In the genomic region with DNA sequence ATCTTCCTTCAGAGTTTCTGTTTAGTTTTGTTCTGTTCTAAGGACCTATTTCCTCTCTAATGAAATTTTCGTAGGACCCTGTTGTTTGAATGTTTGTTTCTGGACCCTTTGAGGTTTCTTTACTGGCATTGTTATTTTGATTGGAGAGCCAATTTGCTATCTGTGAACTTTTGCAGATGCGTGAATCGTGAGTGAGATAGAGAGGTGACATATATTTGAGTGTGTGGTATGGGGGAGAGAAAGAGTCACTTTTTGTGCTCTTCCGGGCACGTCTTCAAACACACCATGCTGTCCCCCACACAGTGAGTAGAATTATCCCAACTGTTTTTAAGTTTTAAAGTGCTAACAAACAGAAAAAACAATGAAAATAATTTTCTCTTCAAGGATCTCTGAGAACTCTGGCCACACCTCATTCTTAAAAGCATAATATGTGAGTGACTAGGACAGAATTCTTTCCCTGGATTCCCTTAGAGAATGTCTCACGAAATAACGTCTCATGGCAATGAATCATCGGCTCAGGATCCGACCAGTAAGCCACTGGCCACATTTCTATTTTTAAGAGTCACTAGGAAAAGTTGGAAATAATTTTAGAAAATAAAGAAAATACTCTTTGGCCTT, we compare ENCODE assay signal across 8 cellular contexts.
DNase-seq lines count a peak whose midpoint lies in the region; ATAC-seq lines count a peak whose summit lies in the region.

No MANE protein-coding gene starts in this region.

- H3K9me3 ChIP-seq in HAP-1, result no peaks in the 10 kb centered on the region

- no peaks in the 10 kb centered on the region for H3K27me3 Mint-ChIP-seq in activated CD4-positive, alpha-beta memory T cell treated with anti-CD3 and anti-CD28 coated beads for 36 hours

- H3K4me1 Mint-ChIP-seq in activated CD4-positive, alpha-beta memory T cell treated with anti-CD3 and anti-CD28 coated beads for 36 hours (ENCODE audit: low read depth), result peaks cover 44% of the 10 kb centered on the region

- peak overlapping the region; percentile 76 for H3K4me3 Mint-ChIP-seq in activated CD4-positive, alpha-beta memory T cell treated with anti-CD3 and anti-CD28 coated beads for 36 hours

- CTCF ChIA-PET in activated CD4-positive, alpha-beta memory T cell treated with anti-CD3 and anti-CD28 coated beads for 36 hours (lab: Charles Lee), result no interaction called here

- POLR2A ChIA-PET in activated CD4-positive, alpha-beta memory T cell treated with anti-CD3 and anti-CD28 coated beads for 36 hours (lab: Charles Lee), result interaction anchor here (0.6 kb wide), 1 partner anchor 92 kb away, joined by 4 read pairs; no protein-coding TSS in a partner anchor

- peak overlapping the region; percentile 71 for H3K27ac Mint-ChIP-seq in activated CD4-positive, alpha-beta memory T cell treated with anti-CD3 and anti-CD28 coated beads for 36 hours

- H3K27me3 ChIP-seq in HAP-1 (ENCODE audit: low read depth), result no peaks in the 10 kb centered on the region

- in situ Hi-C loops in HAP-1 (cut with MboI; ENCODE audit: low sequenced_read_pairs), result no loop called here

- peak; percentile 39 for DNase-seq in 8988T
- peak in 1 of 2 experiments; percentile 60 for DNase-seq in HAP-1 (ENCODE audit: low spot score in 2 of 2)
- no peak for DNase-seq in activated CD4-positive, alpha-beta memory T cell treated with anti-CD3 and anti-CD28 coated beads for 36 hours
- peak; percentile 94 for DNase-seq in foreskin melanocyte
- DNase-seq in pulmonary artery endothelial cell (ENCODE audit: low read depth, low spot score), result peak; percentile 79
- no peak for DNase-seq in NCI-H2107 treated with DMSO at 0.1 percent for 48 hours (lab: John Stamatoyannopoulos, UW; ENCODE audit: unreplicated experiment)
- DNase-seq in NCI-H2081 treated with DMSO at 0.1 percent for 48 hours (lab: John Stamatoyannopoulos, UW), result no peak

- H3K4me3 ChIP-seq in HAP-1, result peak overlapping the region; percentile 3

- H3K36me3 ChIP-seq in HAP-1 (replicated peaks), result no peaks in the 10 kb centered on the region

- no peaks in the 10 kb centered on the region for H3K36me3 Mint-ChIP-seq in activated CD4-positive, alpha-beta memory T cell treated with anti-CD3 and anti-CD28 coated beads for 36 hours

- H3K4me1 ChIP-seq in HAP-1, result peaks cover 29% of the 10 kb centered on the region

- no peak for ATAC-seq in HG02623 (IDR thresholded peaks at IDR 0.05; ENCODE audit: unreplicated experiment)

- intact Hi-C loops in activated CD4-positive, alpha-beta memory T cell treated with anti-CD3 and anti-CD28 coated beads for 36 hours (cut with micrococcal nuclease), result loop anchor here (5.0 kb wide), 1 partner anchor 38 kb away; no protein-coding TSS in a partner anchor

- peaks cover 2% of the 10 kb centered on the region for H3K9me3 Mint-ChIP-seq in activated CD4-positive, alpha-beta memory T cell treated with anti-CD3 and anti-CD28 coated beads for 36 hours

Comparison
In these comparisons a context has a peak if more than half of its experiments do, and no peak if none do; other contexts are left out.
1. DNase-seq: peak in 8988T (single experiment), foreskin melanocyte (single experiment) and pulmonary artery endothelial cell (single experiment); none in activated CD4-positive, alpha-beta memory T cell treated with anti-CD3 and anti-CD28 coated beads for 36 hours (single experiment), NCI-H2107 treated with DMSO at 0.1 percent for 48 hours (single experiment) and NCI-H2081 treated with DMSO at 0.1 percent for 48 hours (single experiment).